ENCODE assay signal across 1 cellular context in genomic region chr6:42512498-42513042, GRCh38.
TF ChIP-seq lines count a peak whose summit lies in the region.

No MANE protein-coding gene starts in this region.

TF ChIP-seq in PFSK-1, 5 proteins besides CTCF, POLR2A, EP300 and RAD21 (continued from another document):
- TF ChIP-seq REST (IDR thresholded peaks at IDR 0.05; ENCODE audit: insufficient read depth in 1 of 2, low read depth in 2 of 2, low read length in 2 of 2) (0 out of 4 replicates have a peak, but pooled peaks of 1 of the 2 experiments have one; percentile 31), SIN3A (IDR thresholded peaks at IDR 0.05; ENCODE audit: borderline replicate concordance, insufficient read depth, low read length) (no peak), FOXP2 (optimal IDR thresholded peaks at IDR 0.05; ENCODE audit: borderline replicate concordance, extremely low read depth, extremely low read length, insufficient read depth) (no peak), TAF1 (IDR thresholded peaks at IDR 0.05; ENCODE audit: borderline replicate concordance, insufficient read depth, low read length) (peak; percentile 42; the same call in 1 of the 2 replicates)
